ENCODE assay signal across 8 cellular contexts in the genomic region with DNA sequence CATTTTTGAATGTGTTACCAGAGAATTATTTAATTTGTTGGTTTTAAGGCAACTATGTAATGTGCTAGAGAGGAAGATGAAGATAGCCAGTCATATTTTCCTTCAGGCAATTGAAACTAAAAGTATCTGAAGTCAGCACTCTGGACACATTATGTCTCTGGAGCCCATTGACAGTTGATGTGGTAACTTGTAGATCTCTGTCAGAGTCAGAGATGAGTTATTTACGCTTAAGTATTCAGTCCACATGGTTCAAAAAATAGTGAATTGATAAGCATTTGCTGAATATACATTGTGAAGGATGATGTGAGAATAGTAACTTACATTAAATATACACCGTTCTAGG. TPM values are rescaled to one million over a fixed set of nuclear protein-coding genes. Genes with fewer than 3 reads are reported as not detected.
DNase-seq lines count a peak whose midpoint lies in the region; ATAC-seq and TF ChIP-seq lines count a peak whose summit lies in the region.

No MANE protein-coding gene starts in this region.

- H3K4me1 Mint-ChIP-seq in mesothelial cell of epicardium: peaks cover 33% of the 10 kb centered on the region

- H3K27me3 ChIP-seq in BLaER1 treated with 17β-estradiol and CSF1 and Interleukin-3, amounts not matched to agents 10 nM and 100 nM: no peaks in the 10 kb centered on the region; a peak in 1 of 22 replicates
- no peaks in the 10 kb centered on the region for H3K27me3 ChIP-seq in brain microvascular endothelial cell (replicated peaks)

- peaks cover 28 to 53% (median 42%) of the 10 kb centered on the region in 11 experiments; a peak in 21 of 22 replicates for H3K36me3 ChIP-seq in BLaER1 treated with 17β-estradiol and CSF1 and Interleukin-3, amounts not matched to agents 10 nM and 100 nM
- H3K36me3 ChIP-seq in KOPT-K1 (ENCODE audit: insufficient read depth, low read length): peaks cover 51% of the 10 kb centered on the region
- H3K36me3 ChIP-seq in brain microvascular endothelial cell (replicated peaks): peaks cover 7% of the 10 kb centered on the region

- H3K27ac ChIP-seq in BLaER1 treated with 17β-estradiol and CSF1 and Interleukin-3, amounts not matched to agents 10 nM and 100 nM: peak overlapping the region; percentile 23 to 99 (median 98); a peak in 17 of 22 replicates
- H3K27ac ChIP-seq in KOPT-K1 (ENCODE audit: low read depth, low read length, poor library complexity, severe bottlenecking) (peak overlapping the region; percentile 30), brain microvascular endothelial cell (no peak overlapping the region)

- H4K20me1 ChIP-seq in BLaER1 treated with 17β-estradiol and CSF1 and Interleukin-3, amounts not matched to agents 10 nM and 100 nM: peaks cover 26 to 57% (median 54%) of the 10 kb centered on the region in 11 experiments; a peak in 21 of 22 replicates

- H3K4me3 Mint-ChIP-seq in mesothelial cell of epicardium: peak overlapping the region; percentile 98

- H3K4me3 ChIP-seq in BLaER1 treated with 17β-estradiol and CSF1 and Interleukin-3, amounts not matched to agents 10 nM and 100 nM: peak overlapping the region; percentile 49 to 96 (median 88); a peak in 19 of 20 replicates
- H3K4me3 ChIP-seq in brain microvascular endothelial cell (ENCODE audit: low read depth, low read length): peak overlapping the region; percentile 82

- peaks cover 26 to 47% (median 36%) of the 10 kb centered on the region in 10 experiments for H3K4me1 ChIP-seq in BLaER1 treated with 17β-estradiol and CSF1 and Interleukin-3, amounts not matched to agents 10 nM and 100 nM

- H3K9ac ChIP-seq in BLaER1 treated with 17β-estradiol and CSF1 and Interleukin-3, amounts not matched to agents 10 nM and 100 nM: peak overlapping the region; percentile 9 to 100 (median 96); a peak in 20 of 22 replicates

- DNase-seq in brain microvascular endothelial cell: no peak
- no peak for DNase-seq in mesothelial cell of epicardium (ENCODE audit: low spot score in 2 of 2, unreplicated experiment in 2 of 2)
- no peak for DNase-seq in HT-29 (ENCODE audit: low spot score)
- DNase-seq in NCI-H146 treated with DMSO at 0.1 percent for 48 hours (lab: John Stamatoyannopoulos, UW; ENCODE audit: unreplicated experiment): no peak

- peaks cover 6% of the 10 kb centered on the region for H3K9me3 Mint-ChIP-seq in mesothelial cell of epicardium

- H3K27me3 Mint-ChIP-seq in mesothelial cell of epicardium (ENCODE audit: low read depth): no peaks in the 10 kb centered on the region

- H3K9me3 ChIP-seq in BLaER1 treated with 17β-estradiol and CSF1 and Interleukin-3, amounts not matched to agents 10 nM and 100 nM (replicated peaks in 1 of 11): peaks cover 0 to 9% (median 0%) of the 10 kb centered on the region in 11 experiments; a peak in 3 of 22 replicates
- H3K9me3 ChIP-seq in KOPT-K1 (ENCODE audit: insufficient read depth, low read length, poor library complexity, severe bottlenecking): no peaks in the 10 kb centered on the region

- H3K4me2 ChIP-seq in BLaER1 treated with 17β-estradiol and CSF1 and Interleukin-3, amounts not matched to agents 10 nM and 100 nM: peak overlapping the region; percentile 85 to 98 (median 93)

- in situ Hi-C loops in brain microvascular endothelial cell (cut with HindIII; ENCODE audit: low pct_ligation_motif_present, low sequenced_read_pairs): no loop called here

- H3K27ac Mint-ChIP-seq in mesothelial cell of epicardium: peak overlapping the region; percentile 96

- H3K36me3 Mint-ChIP-seq in mesothelial cell of epicardium: peaks cover 9% of the 10 kb centered on the region

- ATAC-seq in GM19035 (IDR thresholded peaks at IDR 0.05; ENCODE audit: unreplicated experiment): no peak
- no peak for ATAC-seq in HG03469 (IDR thresholded peaks at IDR 0.05; ENCODE audit: unreplicated experiment)

- TF ChIP-seq CTCF in brain microvascular endothelial cell (IDR thresholded peaks at IDR 0.05; ENCODE audit: low read depth, low read length, missing control alignments) (no peak), mesothelial cell of epicardium (IDR thresholded peaks at IDR 0.05; ENCODE audit: unreplicated experiment) (no peak)

RNA-seq across cellular contexts. Expression of a gene that starts 2.1 kb away (rescaled TPM):
- 206 to 212 TPM (median 208 TPM) in 3 replicates for total RNA-seq in mesothelial cell of epicardium
- 35.3 and 39.2 TPM in 2 replicates for total RNA-seq in HT-29 (2014; rRNA removed; shearing (Covaris generic))
